In genomic region chr17:59892849-59893616, GRCh38 we compare ENCODE assay signal across 1 cellular context.
TF ChIP-seq lines count a peak whose summit lies in the region.

Gene RPS6KB1, plus strand, starts transcription at chr17:59893121. Its CDS starts 64 bp downstream, at chr17:59893185.
Gene TUBD1, minus strand, starts transcription at chr17:59892943. Its CDS starts 1,941 bp downstream, at chr17:59891002.

TF ChIP-seq in HepG2, 621 proteins besides CTCF, POLR2A, EP300 and RAD21 (continued from another document and continues in another):
- TF ChIP-seq ZNF660 (CRISPR knock-in tag; IDR thresholded peaks at IDR 0.05; ENCODE audit: borderline replicate concordance, low read depth) = peak; percentile 68; the same call in 1 of the 2 replicates
- no peak; the same call in 1 of the 2 replicates for TF ChIP-seq CCDC6 (CRISPR knock-in tag; IDR thresholded peaks at IDR 0.05)
- no peak for TF ChIP-seq ELF3 (CRISPR knock-in tag; IDR thresholded peaks at IDR 0.05)
- no peak for TF ChIP-seq RFX5 (IDR thresholded peaks at IDR 0.05; ENCODE audit: low read depth, low read length)
- TF ChIP-seq GRHL1 (CRISPR knock-in tag; conservative IDR thresholded peaks at IDR 0.05) = no peak
- TF ChIP-seq ATM (IDR thresholded peaks at IDR 0.05; ENCODE audit: borderline replicate concordance) = no peak
- TF ChIP-seq GATA4 (IDR thresholded peaks at IDR 0.05; ENCODE audit: borderline replicate concordance, low read depth) = peak; percentile 53; the same call in 1 of the 2 replicates
- no peak for TF ChIP-seq ARID2 (CRISPR knock-in tag; IDR thresholded peaks at IDR 0.05; ENCODE audit: borderline replicate concordance)
- TF ChIP-seq GFI1 (CRISPR knock-in tag; IDR thresholded peaks at IDR 0.05; ENCODE audit: borderline replicate concordance) = no peak; the same call in 1 of the 2 replicates
- TF ChIP-seq BATF2 (CRISPR knock-in tag; IDR thresholded peaks at IDR 0.05) = no peak
- no peak for TF ChIP-seq NFIB (CRISPR knock-in tag; IDR thresholded peaks at IDR 0.05; ENCODE audit: borderline replicate concordance)
- TF ChIP-seq ZFP36L1 (CRISPR knock-in tag; IDR thresholded peaks at IDR 0.05) = no peak; the same call in 1 of the 2 replicates
- TF ChIP-seq NCOA2 (CRISPR knock-in tag; IDR thresholded peaks at IDR 0.05) = peak; percentile 24; the same call in 1 of the 2 replicates
- peak; percentile 80; the same call in 1 of the 2 replicates for TF ChIP-seq ZBTB10 (CRISPR knock-in tag; IDR thresholded peaks at IDR 0.05; ENCODE audit: borderline replicate concordance)
- peak; percentile 96 for TF ChIP-seq YEATS4 (CRISPR knock-in tag; IDR thresholded peaks at IDR 0.05; ENCODE audit: borderline replicate concordance)
- TF ChIP-seq HHEX (CRISPR knock-in tag; IDR thresholded peaks at IDR 0.05) = no peak
- TF ChIP-seq NFE2L1 (CRISPR knock-in tag; IDR thresholded peaks at IDR 0.05; ENCODE audit: borderline replicate concordance) = no peak
- no peak for TF ChIP-seq TBL1XR1 (IDR thresholded peaks at IDR 0.05; ENCODE audit: borderline replicate concordance, low read length, partially characterized antibody)
- no peak; the same call in 1 of the 2 replicates for TF ChIP-seq ZNF749 (CRISPR knock-in tag; IDR thresholded peaks at IDR 0.05; ENCODE audit: borderline replicate concordance)
- TF ChIP-seq HMGXB4 (CRISPR knock-in tag; IDR thresholded peaks at IDR 0.05; ENCODE audit: borderline replicate concordance in 1 of 2, low read depth in 1 of 2) = peak; percentile 82 to 93
- TF ChIP-seq ZFP41 (CRISPR knock-in tag; IDR thresholded peaks at IDR 0.05; ENCODE audit: borderline replicate concordance) = peak; percentile 20; the same call in 1 of the 2 replicates
- peak; percentile 39 for TF ChIP-seq POGZ (CRISPR knock-in tag; IDR thresholded peaks at IDR 0.05)
- TF ChIP-seq CREM (IDR thresholded peaks at IDR 0.05) = peak; percentile 72
- TF ChIP-seq CREM (CRISPR knock-in tag; IDR thresholded peaks at IDR 0.05) = no peak
- TF ChIP-seq CAMTA2 (CRISPR knock-in tag; IDR thresholded peaks at IDR 0.05; ENCODE audit: borderline replicate concordance) = no peak; the same call in 1 of the 2 replicates
- TF ChIP-seq ZNF296 (CRISPR knock-in tag; conservative IDR thresholded peaks at IDR 0.05) = peak; percentile 89; the same call in 1 of the 2 replicates
- no peak for TF ChIP-seq NR2F2 (IDR thresholded peaks at IDR 0.05; ENCODE audit: borderline replicate concordance, low read depth)
- peak; percentile 90; the same call in 1 of the 2 replicates for TF ChIP-seq KDM5B (CRISPR knock-in tag; IDR thresholded peaks at IDR 0.05; ENCODE audit: borderline replicate concordance)
- peak; percentile 83 for TF ChIP-seq ZNF280D (CRISPR knock-in tag; IDR thresholded peaks at IDR 0.05)
- TF ChIP-seq ZFP36L2 (CRISPR knock-in tag; IDR thresholded peaks at IDR 0.05) = peak; percentile 73; the same call in 1 of the 2 replicates
- TF ChIP-seq MEF2D (CRISPR knock-in tag; IDR thresholded peaks at IDR 0.05) = peak; percentile 85; the same call in 1 of the 2 replicates
- no peak for TF ChIP-seq ZNF382 (CRISPR knock-in tag; IDR thresholded peaks at IDR 0.05; ENCODE audit: borderline replicate concordance)
- peak; percentile 57 for TF ChIP-seq FOXA3 (CRISPR knock-in tag; IDR thresholded peaks at IDR 0.05)
- peak; percentile 89; the same call in 1 of the 2 replicates for TF ChIP-seq ISX (CRISPR knock-in tag; conservative IDR thresholded peaks at IDR 0.05)
- TF ChIP-seq ZNF136 (CRISPR knock-in tag; IDR thresholded peaks at IDR 0.05; ENCODE audit: low read depth) = no peak
- TF ChIP-seq RELA (CRISPR knock-in tag; IDR thresholded peaks at IDR 0.05) = peak; percentile 64; the same call in 1 of the 2 replicates
- TF ChIP-seq KMT2B (CRISPR knock-in tag; IDR thresholded peaks at IDR 0.05) = peak; percentile 87
- TF ChIP-seq SNAPC5 (CRISPR knock-in tag; IDR thresholded peaks at IDR 0.05; ENCODE audit: borderline replicate concordance) = no peak
- no peak for TF ChIP-seq PRPF4 (IDR thresholded peaks at IDR 0.05; ENCODE audit: low read depth, low read length, poor library complexity, severe bottlenecking)
- TF ChIP-seq SOX5 (CRISPR knock-in tag; IDR thresholded peaks at IDR 0.05; ENCODE audit: borderline replicate concordance) = peak; percentile 26; the same call in 1 of the 2 replicates
- peak; percentile 82; the same call in 1 of the 2 replicates for TF ChIP-seq RFXAP (CRISPR knock-in tag; IDR thresholded peaks at IDR 0.05; ENCODE audit: borderline replicate concordance)
- TF ChIP-seq RARG (CRISPR knock-in tag; IDR thresholded peaks at IDR 0.05; ENCODE audit: low read depth) = no peak; the same call in 1 of the 2 replicates
- TF ChIP-seq CEBPB (IDR thresholded peaks at IDR 0.05; ENCODE audit: borderline replicate concordance, low read depth, low read length) = no peak
- no peak; the same call in 1 of the 2 replicates for TF ChIP-seq HMG20B (CRISPR knock-in tag; conservative IDR thresholded peaks at IDR 0.05)
- no peak for TF ChIP-seq ZNF101 (CRISPR knock-in tag; IDR thresholded peaks at IDR 0.05; ENCODE audit: borderline replicate concordance, low read depth)
- TF ChIP-seq THAP7 (CRISPR knock-in tag; IDR thresholded peaks at IDR 0.05) = no peak; the same call in 1 of the 2 replicates
- TF ChIP-seq ZNF567 (CRISPR knock-in tag; IDR thresholded peaks at IDR 0.05; ENCODE audit: borderline replicate concordance) = no peak; the same call in 1 of the 2 replicates
- TF ChIP-seq ZNF629 (CRISPR knock-in tag; conservative IDR thresholded peaks at IDR 0.05) = no peak; the same call in 1 of the 2 replicates
- no peak for TF ChIP-seq CHD2 (IDR thresholded peaks at IDR 0.05; ENCODE audit: low read depth, low read length)
- peak; percentile 63; the same call in 1 of the 2 replicates for TF ChIP-seq MTA1 (CRISPR knock-in tag; IDR thresholded peaks at IDR 0.05; ENCODE audit: borderline replicate concordance)
- peak; percentile 76 for TF ChIP-seq ZBTB38 (CRISPR knock-in tag; IDR thresholded peaks at IDR 0.05)
- 0 out of 2 replicates have a peak, but pooled peaks have one; percentile 80 for TF ChIP-seq ZNF782 (CRISPR knock-in tag; IDR thresholded peaks at IDR 0.05; ENCODE audit: borderline replicate concordance)
- no peak for TF ChIP-seq CHD4 (IDR thresholded peaks at IDR 0.05; ENCODE audit: borderline replicate concordance, low read length)
- TF ChIP-seq ZNF83 (CRISPR knock-in tag; IDR thresholded peaks at IDR 0.05; ENCODE audit: borderline replicate concordance) = no peak
- TF ChIP-seq DZIP1 (CRISPR knock-in tag; IDR thresholded peaks at IDR 0.05) = 0 out of 2 replicates have a peak, but pooled peaks have one; percentile 92
- no peak for TF ChIP-seq ZNF282 (IDR thresholded peaks at IDR 0.05; ENCODE audit: partially characterized antibody)
